8 cellular contexts compared by ENCODE assay signal in the genomic region with DNA sequence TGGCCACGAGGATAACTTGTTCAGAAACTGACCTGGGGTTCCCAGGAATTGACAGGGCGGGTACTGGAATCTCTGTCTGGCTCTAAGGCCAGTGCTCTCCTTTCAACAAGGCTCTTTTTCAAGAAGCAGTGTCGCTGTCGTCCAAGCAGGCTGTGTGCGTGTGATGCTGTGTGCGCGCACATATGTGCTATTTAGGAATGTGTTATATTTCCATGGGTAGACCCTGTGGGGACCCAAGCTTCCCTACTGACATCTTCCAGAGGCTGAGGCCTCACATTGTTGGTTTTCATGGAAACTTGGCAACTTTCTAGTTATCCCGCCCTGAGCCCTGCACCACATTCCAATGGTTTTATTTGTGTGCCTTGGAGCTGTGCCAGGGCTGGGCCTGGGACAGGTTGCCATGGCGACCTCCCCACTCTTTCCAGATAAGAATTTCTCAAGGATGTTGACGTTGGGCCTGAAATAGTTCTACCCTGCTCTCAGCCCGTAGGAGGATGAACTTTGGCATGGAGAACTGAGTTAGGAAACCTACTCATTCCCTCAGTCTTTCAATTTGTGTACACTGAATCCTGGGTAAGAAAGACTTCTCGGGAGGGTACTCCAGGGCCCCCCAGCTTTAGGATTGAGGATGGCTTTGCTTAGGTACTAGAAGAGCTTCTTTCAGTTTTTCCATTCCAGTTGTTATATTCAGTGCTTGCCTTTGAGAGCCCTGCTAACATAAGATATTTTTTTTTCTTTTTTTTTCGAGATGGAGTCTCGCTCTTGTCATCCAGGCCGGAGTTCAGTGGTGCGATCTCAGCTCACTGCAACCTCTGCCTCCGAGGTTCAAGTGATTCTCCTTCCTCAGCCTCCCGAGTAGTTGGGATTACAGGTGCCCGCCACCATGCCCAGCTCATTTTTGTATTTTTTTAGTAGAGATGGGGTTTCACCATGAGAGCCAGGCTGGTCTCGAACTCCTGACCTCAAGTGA. TPM values are rescaled to one million over a fixed set of nuclear protein-coding genes. Genes with fewer than 3 reads are reported as not detected.
DNase-seq lines count a peak whose midpoint lies in the region; ATAC-seq and TF ChIP-seq lines count a peak whose summit lies in the region.

No MANE protein-coding gene starts in this region.

- peak overlapping the region; percentile 34 for H3K4me3 Mint-ChIP-seq in chondrocyte (ENCODE audit: unreplicated experiment)

- TF ChIP-seq CTCF in chondrocyte (IDR thresholded peaks at IDR 0.05), result no peak

- H3K9me3 ChIP-seq in stomach smooth muscle (ENCODE audit: control insufficient read depth in 2 of 2, low read length in 2 of 2), result no peaks in the 10 kb centered on the region

- H3K27me3 Mint-ChIP-seq in chondrocyte (ENCODE audit: low read depth), result no peaks in the 10 kb centered on the region

- ATAC-seq in HG02852 (IDR thresholded peaks at IDR 0.05; ENCODE audit: unreplicated experiment), result no peak

- H3K27me3 ChIP-seq in layer of hippocampus (ENCODE audit: control insufficient read depth, insufficient read depth, low read length), result no peaks in the 10 kb centered on the region
- H3K27me3 ChIP-seq in stomach smooth muscle (ENCODE audit: control insufficient read depth in 1 of 2, insufficient read depth in 2 of 2, low read length in 2 of 2), result no peaks in the 10 kb centered on the region

- peak overlapping the region; percentile 66 for H3K27ac ChIP-seq in layer of hippocampus (ENCODE audit: low read depth, low read length)
- peak overlapping the region; percentile 86 for H3K27ac ChIP-seq in stomach smooth muscle (ENCODE audit: low read length)

- H3K9ac ChIP-seq in stomach smooth muscle (ENCODE audit: low read length in 2 of 2), result peak overlapping the region in 1 of 2 donors; percentile 69

- H3K4me1 ChIP-seq in stomach smooth muscle (ENCODE audit: control insufficient read depth, insufficient read depth, low read length), result peaks cover 52% of the 10 kb centered on the region

- peak overlapping the region; percentile 91 for H3K27ac Mint-ChIP-seq in chondrocyte (ENCODE audit: unreplicated experiment)

- H3K36me3 Mint-ChIP-seq in chondrocyte (ENCODE audit: low read depth), result no peaks in the 10 kb centered on the region

- no peaks in the 10 kb centered on the region for H3K36me3 ChIP-seq in stomach smooth muscle (ENCODE audit: control insufficient read depth in 2 of 2, insufficient read depth in 2 of 2, low read length in 2 of 2)

- no peaks in the 10 kb centered on the region for H3K9me3 Mint-ChIP-seq in chondrocyte (ENCODE audit: low read depth)

- H3K4me3 ChIP-seq in stomach smooth muscle (ENCODE audit: low read length in 2 of 2), result peak overlapping the region in 1 of 2 donors; percentile 57

- peaks cover 85% of the 10 kb centered on the region for H3K4me1 Mint-ChIP-seq in chondrocyte (ENCODE audit: low read depth)

- DNase-seq in AG08396 (ENCODE audit: low spot score) (peak; percentile 92), NCI-H1048 (lab: John Stamatoyannopoulos, UW) (peak; percentile 83), chondrocyte (ENCODE audit: low spot score) (peak; percentile 95), cortex of kidney (lab: John Stamatoyannopoulos, UW) (no peak), MV-4-11 (lab: John Stamatoyannopoulos, UW) (no peak)

RNA-seq across cellular contexts. Expression of gene SRSF10, which starts 38.8 kb away (rescaled TPM):
- 86.0 to 113 TPM (median 92.0 TPM) in 3 replicates for total RNA-seq in chondrocyte

RNA-seq across cellular contexts. Expression of gene PNRC2, which starts 59.3 kb away (rescaled TPM):
- 52.9 to 62.6 TPM (median 54.2 TPM) in 3 replicates for total RNA-seq in chondrocyte

Comparison
In these comparisons a context has a peak if more than half of its experiments do, and no peak if none do; other contexts are left out.
1. DNase-seq: peak in AG08396 (single experiment), NCI-H1048 (single experiment) and chondrocyte (single experiment); none in cortex of kidney (single experiment) and MV-4-11 (single experiment).